ENCODE assay signal across 8 cellular contexts in genomic region chr11:72793081-72793451, GRCh38. TPM values are rescaled to one million over a fixed set of nuclear protein-coding genes. Genes with fewer than 3 reads are reported as not detected.
A peak's percentile ranks its signal among the peaks of the same experiment; 100 is the strongest.
DNase-seq lines count a peak whose midpoint lies in the region; ATAC-seq and TF ChIP-seq lines count a peak whose summit lies in the region.

No MANE protein-coding gene starts in this region.

- no peaks in the 10 kb centered on the region for H3K27me3 ChIP-seq in Panc1 (ENCODE audit: control insufficient read depth, insufficient read depth, low read length)

- peaks cover 15% of the 10 kb centered on the region for H3K4me1 ChIP-seq in Panc1 (ENCODE audit: control insufficient read depth, insufficient read depth, low read length)

- peak overlapping the region; percentile 71 to 79 for H3K4me3 ChIP-seq in Panc1 (ENCODE audit: low read depth in 2 of 2, low read length in 2 of 2)
- peak overlapping the region; percentile 87 for H3K4me3 ChIP-seq in epithelial cell of proximal tubule (ENCODE audit: low read depth, low read length)
- peak overlapping the region; percentile 26 for H3K4me3 ChIP-seq in retinal pigment epithelial cell (ENCODE audit: low read length)

- POLR2A ChIA-PET in Panc1 (lab: Charles Lee) = interaction anchor here (0.6 kb wide), 2 partner anchors 58 to 309 kb away, joined by 3 to 10 read pairs; no protein-coding TSS in a partner anchor

- peak overlapping the region; percentile 99 for H3K27ac ChIP-seq in Panc1 (ENCODE audit: low read length)

- H3K36me3 ChIP-seq in Panc1 (ENCODE audit: control insufficient read depth, insufficient read depth, low read length) = no peaks in the 10 kb centered on the region

- no peak for TF ChIP-seq CTCF in Panc1 (IDR thresholded peaks at IDR 0.05)
- TF ChIP-seq CTCF in epithelial cell of proximal tubule (conservative IDR thresholded peaks at IDR 0.05; ENCODE audit: low read depth, low read length) = no peak
- TF ChIP-seq CTCF in retinal pigment epithelial cell (conservative IDR thresholded peaks at IDR 0.05; ENCODE audit: low read depth, low read length) = no peak

- CTCF ChIA-PET in Panc1 (lab: Charles Lee) = interaction anchor here (0.6 to 2.4 kb wide), 5 partner anchors 10 to 440 kb away, joined by 3 to 25 read pairs (median 3); no protein-coding TSS in a partner anchor

- no peaks in the 10 kb centered on the region for H3K9me3 ChIP-seq in Panc1 (ENCODE audit: control insufficient read depth, insufficient read depth, low read depth, low read length)

- no peak for ATAC-seq in Panc1

- in situ Hi-C loops in Panc1 (cut with HindIII; ENCODE audit: low pct_unique_long_range_greater_than_20kb, low sequenced_read_pairs) = no loop called here

- BruUV-seq in Panc1 (replicated peaks; lab: Mats Ljungman, UMichigan) = TSS peak; percentile 94

- intact Hi-C loops in Panc1 (cut with micrococcal nuclease; ENCODE audit: unreplicated experiment) = loop anchor here (5.0 kb wide), 1 partner anchor 66 kb away; no protein-coding TSS in a partner anchor

- DNase-seq in GF-D8 (lab: John Stamatoyannopoulos, UW) (peak; percentile 20), Panc1 (ENCODE audit: low read depth, low spot score) (no peak), epithelial cell of proximal tubule (ENCODE audit: low read depth) (no peak), retinal pigment epithelial cell (ENCODE audit: low read depth) (no peak), OCI-M1 (lab: John Stamatoyannopoulos, UW) (no peak), NCI-H2171 (lab: John Stamatoyannopoulos, UW) (no peak), NOMO-1 treated with DMSO at 0.1 percent for 48 hours (lab: John Stamatoyannopoulos, UW; ENCODE audit: unreplicated experiment) (no peak), A172 (ENCODE audit: low spot score) (no peak)

RNA-seq across cellular contexts. Expression of gene STARD10, which starts 0.8 kb away (rescaled TPM):
- total RNA-seq in Panc1 (2021; ENCODE audit: unreplicated experiment) (32.1 TPM), epithelial cell of proximal tubule (54.8 and 67.4 TPM in 2 replicates)
- polyA plus RNA-seq in Panc1 (2012; ENCODE audit: insufficient read length) = 64.9 TPM
- 56.8 and 60.2 TPM in 2 replicates for total RNA-seq in A172 (2014; rRNA removed; shearing (Covaris generic))

RNA-seq across cellular contexts. Expression of gene ATG16L2, which starts 21.1 kb away (rescaled TPM):
- 14.6 TPM for total RNA-seq in Panc1 (2021; ENCODE audit: unreplicated experiment)
- 15.3 TPM for polyA plus RNA-seq in Panc1 (2012; ENCODE audit: insufficient read length)
- 7.3 and 40.1 TPM in 2 replicates for total RNA-seq in epithelial cell of proximal tubule
- total RNA-seq in A172 (2014; rRNA removed; shearing (Covaris generic)) = 3.4 and 46.5 TPM in 2 replicates

RNA-seq across cellular contexts. Expression of gene ARAP1, which starts 40.9 kb away (rescaled TPM):
- 73.6 TPM for total RNA-seq in Panc1 (2021; ENCODE audit: unreplicated experiment)
- polyA plus RNA-seq in Panc1 (2012; ENCODE audit: insufficient read length) = 108 TPM
- 56.2 and 60.2 TPM in 2 replicates for total RNA-seq in epithelial cell of proximal tubule
- 54.4 and 61.7 TPM in 2 replicates for total RNA-seq in A172 (2014; rRNA removed; shearing (Covaris generic))

Comparison
In these comparisons a context has a peak if more than half of its experiments do, and no peak if none do; other contexts are left out.
1. H3K4me3 ChIP-seq: peak in every context shown above with its lines; median percentile 87 in epithelial cell of proximal tubule; 75 in Panc1; 26 in retinal pigment epithelial cell.